Comparison of ENCODE assay signal across 8 cellular contexts in genomic region chr17:75588546-75589016, GRCh38. TPM values are rescaled to one million over a fixed set of nuclear protein-coding genes. Genes with fewer than 3 reads are reported as not detected.
DNase-seq lines count a peak whose midpoint lies in the region; ATAC-seq and TF ChIP-seq lines count a peak whose summit lies in the region.

No MANE protein-coding gene starts in this region.

- H3K9me3 ChIP-seq in HUES48 (ENCODE audit: control insufficient read depth, insufficient read depth, low read length) (no peaks in the 10 kb centered on the region), transverse colon (no peaks in the 10 kb centered on the region)

- peak overlapping the region; percentile 67 for H3K4me3 ChIP-seq in HUES48 (ENCODE audit: low read depth, low read length)
- peak overlapping the region; percentile 33 to 59 (median 57) for H3K4me3 ChIP-seq in transverse colon

- no peaks in the 10 kb centered on the region for H3K36me3 ChIP-seq in HUES48 (ENCODE audit: control insufficient read depth, insufficient read depth, low read length)
- H3K36me3 ChIP-seq in transverse colon = no peaks in the 10 kb centered on the region

- ATAC-seq in memory B cell (ENCODE audit: low read depth) = peak; percentile 36

- no peak overlapping the region for H3K27ac Mint-ChIP-seq in memory B cell

- H3K27me3 ChIP-seq in HUES48 (ENCODE audit: control insufficient read depth, insufficient read depth, low read length) (no peaks in the 10 kb centered on the region; the same call in 1 of the 2 replicates), transverse colon (no peaks in the 10 kb centered on the region)

- no peaks in the 10 kb centered on the region for H3K27me3 Mint-ChIP-seq in memory B cell

- peak; percentile 30 for DNase-seq in NCI-H2171 treated with DMSO at 0.1 percent for 48 hours (lab: John Stamatoyannopoulos, UW)
- no peak for DNase-seq in NCI-H2171 (lab: John Stamatoyannopoulos, UW)
- peak in 9 of 61 donors; percentile 30 to 69 (median 45) for DNase-seq in caudate nucleus (lab: John Stamatoyannopoulos, UW)
- DNase-seq in memory B cell (ENCODE audit: low spot score in 2 of 2) = no peak
- peak; percentile 46 for DNase-seq in transverse colon
- DNase-seq in cerebellum (ENCODE audit: low spot score) = no peak
- DNase-seq in DMS 273 treated with DMSO at 0.1 percent for 48 hours (lab: John Stamatoyannopoulos, UW) = no peak

- 8% methylated on average over 35 of the region's 56 CpGs; no CpG with 5 or more reads in 1 of the 2 donors for WGBS in transverse colon (ENCODE audit: low coverage in 1 of 2), 2 donors

- peak overlapping the region; percentile 80 for H3K4me3 Mint-ChIP-seq in memory B cell

- H3K27ac ChIP-seq in HUES48 (ENCODE audit: low read depth, low read length) (no peak overlapping the region), caudate nucleus (ENCODE audit: low read depth, low read length) (peak overlapping the region; percentile 89), transverse colon (peak overlapping the region; percentile 84 to 93 (median 89))

- intact Hi-C loops in transverse colon (cut with DNase I; ENCODE audit: low total_unique reads) = no loop called here

- no peak for TF ChIP-seq POLR2A in transverse colon (IDR thresholded peaks at IDR 0.05)

- no peak for TF ChIP-seq CTCF in transverse colon (IDR thresholded peaks at IDR 0.05)

- H3K4me1 ChIP-seq in HUES48 (ENCODE audit: control insufficient read depth, insufficient read depth, low read length) = peaks cover 4% of the 10 kb centered on the region; the same call in 1 of the 2 replicates
- peaks cover 9 to 28% (median 22%) of the 10 kb centered on the region in 4 donors for H3K4me1 ChIP-seq in transverse colon

- H3K9me3 Mint-ChIP-seq in memory B cell = no peaks in the 10 kb centered on the region

- H3K9ac ChIP-seq in HUES48 (ENCODE audit: low read depth, low read length) = peak overlapping the region; percentile 51; the same call in 1 of the 2 replicates

- in situ Hi-C loops in transverse colon (cut with MboI; ENCODE audit: low pct_ligation_motif_present in 1 of 4, low pct_unique_long_range_greater_than_20kb in 1 of 4, low sequenced_read_pairs in 3 of 4) = no loop called here

- no peak for TF ChIP-seq EP300 in transverse colon (IDR thresholded peaks at IDR 0.05; ENCODE audit: low read depth)

- H3K36me3 Mint-ChIP-seq in memory B cell = no peaks in the 10 kb centered on the region

- H3K4me1 Mint-ChIP-seq in memory B cell = peaks cover 10% of the 10 kb centered on the region

RNA-seq across cellular contexts. Expression of gene MYO15B, which starts 1.0 kb away (rescaled TPM):
- total RNA-seq in transverse colon (1,000 to 10,000 TPM in 1 of 4 donors, 100 to 1,000 TPM in 2, 10 to 100 TPM in 1; 59.3 to 1,778 (median 829) TPM), cerebellum (28.0 TPM)

RNA-seq across cellular contexts. Expression of gene SMIM5, which starts 44.7 kb away (rescaled TPM):
- total RNA-seq in transverse colon = 10 to 100 TPM in 3 of 4 donors, not detected in 1; 31.3 to 71.4 (median 50.0) TPM
- total RNA-seq in cerebellum = 0.27 TPM

Comparison
In these comparisons a context has a peak if more than half of its experiments do, and no peak if none do; other contexts are left out.
1. DNase-seq: peak in NCI-H2171 treated with DMSO at 0.1 percent for 48 hours (single experiment) and transverse colon (single experiment); none in NCI-H2171 (single experiment), memory B cell (0 of 2), cerebellum (single experiment) and DMS 273 treated with DMSO at 0.1 percent for 48 hours (single experiment).